8 cellular contexts compared by ENCODE assay signal in the genomic region with DNA sequence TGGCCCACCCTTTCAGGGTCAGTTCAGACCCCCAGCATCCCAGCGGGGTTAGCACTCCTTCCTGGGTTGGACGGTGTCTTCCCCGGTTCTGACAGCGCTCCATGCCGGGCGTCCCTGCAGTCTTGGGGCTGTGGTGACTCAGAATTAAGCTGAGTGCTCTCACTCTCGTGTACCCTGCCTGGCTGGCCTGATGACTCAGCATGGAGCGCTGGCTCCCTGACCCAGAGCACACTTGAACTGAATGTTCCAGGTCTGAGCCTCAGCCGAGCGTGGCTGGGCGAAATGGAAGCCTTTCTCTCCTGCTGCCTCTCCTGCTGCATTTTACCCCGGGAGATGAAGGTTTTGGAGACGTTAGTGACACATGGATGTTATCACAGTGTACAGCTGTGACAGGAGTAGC. TPM values are rescaled to one million over a fixed set of nuclear protein-coding genes. Genes with fewer than 3 reads are reported as not detected.
DNase-seq lines count a peak whose midpoint lies in the region; ATAC-seq and TF ChIP-seq lines count a peak whose summit lies in the region.

No MANE protein-coding gene starts in this region.

- H3K27ac Mint-ChIP-seq in T-cell: peak overlapping the region; percentile 23 to 55

- H3K4me1 ChIP-seq in foreskin keratinocyte (peaks cover 44% of the 10 kb centered on the region), ovary (ENCODE audit: insufficient read depth) (peaks cover 22% of the 10 kb centered on the region)

- peak; percentile 7 for DNase-seq in SIG-M5 treated with dmso at 0.1 percent for 504 hours (lab: John Stamatoyannopoulos, UW; ENCODE audit: unreplicated experiment)
- no peak for DNase-seq in SIG-M5 (lab: John Stamatoyannopoulos, UW)
- DNase-seq in T-cell: no peak
- peak; percentile 64 to 83 for DNase-seq in foreskin keratinocyte
- DNase-seq in ovary: peak; percentile 74 to 86 (median 80)
- no peak for DNase-seq in activated CD4-positive, CD25-positive, alpha-beta regulatory T cell (lab: John Stamatoyannopoulos, UW)

- H3K4me3 Mint-ChIP-seq in T-cell: no peak overlapping the region

- ATAC-seq in T-cell (replicated peaks in 1 of 4): no peak
- ATAC-seq in foreskin keratinocyte: peak; percentile 85
- ATAC-seq in GM21576 (IDR thresholded peaks at IDR 0.05; ENCODE audit: unreplicated experiment): no peak
- no peak for ATAC-seq in HG02938 (IDR thresholded peaks at IDR 0.05; ENCODE audit: unreplicated experiment)

- no peaks in the 10 kb centered on the region for H3K36me3 ChIP-seq in ovary

- H3K27me3 Mint-ChIP-seq in T-cell: no peaks in the 10 kb centered on the region

- H3K9me3 ChIP-seq in ovary: no peaks in the 10 kb centered on the region

- WGBS in ovary, 3 donors: 9 to 14% (median 11%) methylated on average over 13 of the region's 13 CpGs

- no peak for TF ChIP-seq CTCF in foreskin keratinocyte (conservative IDR thresholded peaks at IDR 0.05)
- no peak for TF ChIP-seq CTCF in ovary (IDR thresholded peaks at IDR 0.05)

- TF ChIP-seq POLR2A in ovary (IDR thresholded peaks at IDR 0.05): no peak

- intact Hi-C loops in ovary (cut with DNase I): loop anchor here in 1 of 4 donors (10.0 kb wide), 1 partner anchor 63 kb away; a partner anchor contains a TSS

- H3K4me1 Mint-ChIP-seq in T-cell: peaks cover 71 to 85% (median 82%) of the 10 kb centered on the region in 3 donors

- no peak for TF ChIP-seq EP300 in ovary (IDR thresholded peaks at IDR 0.05)

- POLR2A ChIA-PET in T-cell (lab: Charles Lee): no interaction called here

- H3K27ac ChIP-seq in foreskin keratinocyte (peak overlapping the region; percentile 44), ovary (peak overlapping the region; percentile 10 to 42)

- no peaks in the 10 kb centered on the region for H3K9me3 Mint-ChIP-seq in T-cell

- peaks cover 13% of the 10 kb centered on the region for H3K36me3 Mint-ChIP-seq in T-cell

- H3K27me3 ChIP-seq in foreskin keratinocyte (no peaks in the 10 kb centered on the region), ovary (no peaks in the 10 kb centered on the region)

- no peak overlapping the region for H3K4me3 ChIP-seq in ovary

- CTCF ChIA-PET in T-cell (lab: Charles Lee): no interaction called here

RNA-seq across cellular contexts. Expression of a gene that starts 7.1 kb away (rescaled TPM):
- total RNA-seq in T-cell: 10 to 100 TPM; 20.2 to 36.4 (median 23.7) TPM
- 60.7 and 65.4 TPM in 2 replicates for total RNA-seq in foreskin keratinocyte
- 73.6 and 74.2 TPM in 2 replicates for polyA plus RNA-seq in foreskin keratinocyte
- total RNA-seq in ovary: 10 to 100 TPM; 13.7 to 33.5 (median 29.6) TPM
- 10 to 100 TPM; 14.4 to 26.9 TPM for polyA plus RNA-seq in ovary

Comparison
In these comparisons a context has a peak if more than half of its experiments do, and no peak if none do; other contexts are left out.
1. DNase-seq: peak in SIG-M5 treated with dmso at 0.1 percent for 504 hours (single experiment), foreskin keratinocyte (2 of 2) and ovary (5 of 5); none in SIG-M5 (single experiment), T-cell (0 of 34) and activated CD4-positive, CD25-positive, alpha-beta regulatory T cell (0 of 4).